ENCODE assay signal across 8 cellular contexts in the genomic region with DNA sequence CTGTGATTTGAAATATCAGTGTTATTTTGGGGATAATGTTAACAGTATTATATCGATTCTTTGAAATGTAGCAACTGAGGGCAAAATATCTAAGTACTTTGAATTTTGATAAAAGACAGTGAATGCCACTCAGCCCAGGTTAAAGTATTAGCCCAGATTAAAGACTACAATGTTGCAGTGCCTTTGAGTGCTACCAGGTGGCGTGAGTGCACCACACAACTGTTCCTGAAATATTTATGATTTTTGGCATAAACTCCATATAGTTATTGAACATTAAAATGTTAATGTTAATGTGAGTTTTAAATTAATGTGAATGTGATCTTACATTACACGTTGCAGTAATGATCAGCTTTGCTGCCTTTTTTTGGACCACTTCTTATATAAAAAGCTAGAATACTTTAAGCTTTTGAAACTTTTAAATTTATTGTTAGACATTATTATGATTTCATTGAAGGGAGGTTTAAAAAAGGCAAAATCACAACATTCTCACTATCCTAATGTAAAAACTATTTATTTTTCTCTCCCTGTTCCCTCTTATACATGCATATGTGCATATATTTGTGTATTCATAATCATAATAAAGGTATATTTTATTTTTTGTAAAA. TPM values are rescaled to one million over a fixed set of nuclear protein-coding genes. Genes with fewer than 3 reads are reported as not detected.
DNase-seq lines count a peak whose midpoint lies in the region; ATAC-seq and TF ChIP-seq lines count a peak whose summit lies in the region.

No MANE protein-coding gene starts in this region.

- no peak overlapping the region for H3K4me2 ChIP-seq in GM23338

- POLR2A ChIA-PET in activated CD4-positive, alpha-beta T cell treated with anti-CD3 and anti-CD28 coated beads, Interleukin-2, amount 10 ng/mL, durations not matched to agents 7 days and 5 days (lab: Charles Lee), result interaction anchor here (0.6 kb wide), 1 partner anchor 1280 kb away, joined by 3 read pairs; no protein-coding TSS in a partner anchor

- no peaks in the 10 kb centered on the region for H3K9me2 ChIP-seq in GM23338 (ENCODE audit: insufficient read depth)

- TF ChIP-seq CTCF in GM23338 (conservative IDR thresholded peaks at IDR 0.05; ENCODE audit: low read depth in 2 of 2) (peak; percentile 78 to 90), fibroblast of the aortic adventitia (IDR thresholded peaks at IDR 0.05; ENCODE audit: insufficient read depth, low read length) (peak; percentile 92)

- no peaks in the 10 kb centered on the region for H3K27me3 ChIP-seq in GM23338 (ENCODE audit: insufficient read depth)

- H3F3A ChIP-seq in GM23338 (replicated peaks; ENCODE audit: low read depth), result no peaks in the 10 kb centered on the region

- no peaks in the 10 kb centered on the region for H3K4me1 Mint-ChIP-seq in GM23338
- H3K4me1 Mint-ChIP-seq in activated CD4-positive, alpha-beta T cell treated with anti-CD3 and anti-CD28 coated beads, Interleukin-2, amount 10 ng/mL, durations not matched to agents 7 days and 5 days, result no peaks in the 10 kb centered on the region

- no peaks in the 10 kb centered on the region for H3K79me2 ChIP-seq in GM23338 (replicated peaks; ENCODE audit: insufficient read depth)

- ATAC-seq in GM23338 (peak; percentile 46; the same call in 2 of the 3 replicates), sciatic nerve (peak; percentile 55), HG03442 (IDR thresholded peaks at IDR 0.05; ENCODE audit: unreplicated experiment) (no peak)

- no peak overlapping the region for H3K27ac ChIP-seq in GM23338 (ENCODE audit: low read depth)

- H3K27ac Mint-ChIP-seq in GM23338, result no peak overlapping the region
- H3K27ac Mint-ChIP-seq in activated CD4-positive, alpha-beta T cell treated with anti-CD3 and anti-CD28 coated beads, Interleukin-2, amount 10 ng/mL, durations not matched to agents 7 days and 5 days, result no peak overlapping the region

- H3K36me3 Mint-ChIP-seq in GM23338 (ENCODE audit: low read depth), result peaks cover 30% of the 10 kb centered on the region
- peaks cover 39% of the 10 kb centered on the region for H3K36me3 Mint-ChIP-seq in activated CD4-positive, alpha-beta T cell treated with anti-CD3 and anti-CD28 coated beads, Interleukin-2, amount 10 ng/mL, durations not matched to agents 7 days and 5 days (ENCODE audit: low read depth)

- peaks cover 20% of the 10 kb centered on the region for H3K36me3 ChIP-seq in GM23338 (ENCODE audit: insufficient read depth)

- no peaks in the 10 kb centered on the region for H4K20me1 ChIP-seq in GM23338 (replicated peaks; ENCODE audit: insufficient read depth)

- CTCF ChIA-PET in activated CD4-positive, alpha-beta T cell treated with anti-CD3 and anti-CD28 coated beads, Interleukin-2, amount 10 ng/mL, durations not matched to agents 7 days and 5 days (lab: Charles Lee), result interaction anchor here (1.4 kb wide), 1 partner anchor 89 kb away, joined by 3 read pairs; no protein-coding TSS in a partner anchor

- H2AFZ ChIP-seq in GM23338, result no peak overlapping the region

- no peak overlapping the region for H3K4me3 Mint-ChIP-seq in GM23338
- H3K4me3 Mint-ChIP-seq in activated CD4-positive, alpha-beta T cell treated with anti-CD3 and anti-CD28 coated beads, Interleukin-2, amount 10 ng/mL, durations not matched to agents 7 days and 5 days, result no peak overlapping the region

- in situ Hi-C loops in G401 (cut with HindIII; ENCODE audit: low sequenced_read_pairs), result no loop called here

- H3K4me1 ChIP-seq in GM23338 (ENCODE audit: insufficient read depth), result no peaks in the 10 kb centered on the region

- intact Hi-C loops in sciatic nerve (cut with DNase I), result loop anchor here (10.0 kb wide), 1 partner anchor 92 kb away; no protein-coding TSS in a partner anchor

- H3K27me3 Mint-ChIP-seq in GM23338 (ENCODE audit: insufficient read depth, low read depth, poor library complexity), result no peaks in the 10 kb centered on the region
- H3K27me3 Mint-ChIP-seq in activated CD4-positive, alpha-beta T cell treated with anti-CD3 and anti-CD28 coated beads, Interleukin-2, amount 10 ng/mL, durations not matched to agents 7 days and 5 days, result no peaks in the 10 kb centered on the region

- H3K9me3 Mint-ChIP-seq in GM23338, result no peaks in the 10 kb centered on the region
- no peaks in the 10 kb centered on the region for H3K9me3 Mint-ChIP-seq in activated CD4-positive, alpha-beta T cell treated with anti-CD3 and anti-CD28 coated beads, Interleukin-2, amount 10 ng/mL, durations not matched to agents 7 days and 5 days

- no peak overlapping the region for H3K4me3 ChIP-seq in GM23338
- H3K4me3 ChIP-seq in fibroblast of the aortic adventitia (ENCODE audit: low read depth, low read length), result no peak overlapping the region

- DNase-seq in G401 (ENCODE audit: low spot score) (peak; percentile 34), GM23338 (ENCODE audit: low spot score) (peak; percentile 44), NCI-H146 treated with DMSO at 0.1 percent for 48 hours (lab: John Stamatoyannopoulos, UW; ENCODE audit: unreplicated experiment) (peak; percentile 12), fibroblast of the aortic adventitia (ENCODE audit: low read depth) (peak; percentile 60), sciatic nerve (ENCODE audit: low spot score) (no peak), ureter (ENCODE audit: low spot score) (no peak)
- DNase-seq in activated CD4-positive, alpha-beta T cell treated with anti-CD3 and anti-CD28 coated beads, Interleukin-2, amount 10 ng/mL, durations not matched to agents 7 days and 5 days, result peak; percentile 41

TF ChIP-seq in GM23338, 12 proteins besides CTCF, POLR2A, EP300 and RAD21 (continues in another document):
- TF ChIP-seq STAT1 (IDR thresholded peaks at IDR 0.05; ENCODE audit: unreplicated experiment) (no peak), JUNB (IDR thresholded peaks at IDR 0.05; ENCODE audit: unreplicated experiment) (no peak)
- TF ChIP-seq, protein P1, sequence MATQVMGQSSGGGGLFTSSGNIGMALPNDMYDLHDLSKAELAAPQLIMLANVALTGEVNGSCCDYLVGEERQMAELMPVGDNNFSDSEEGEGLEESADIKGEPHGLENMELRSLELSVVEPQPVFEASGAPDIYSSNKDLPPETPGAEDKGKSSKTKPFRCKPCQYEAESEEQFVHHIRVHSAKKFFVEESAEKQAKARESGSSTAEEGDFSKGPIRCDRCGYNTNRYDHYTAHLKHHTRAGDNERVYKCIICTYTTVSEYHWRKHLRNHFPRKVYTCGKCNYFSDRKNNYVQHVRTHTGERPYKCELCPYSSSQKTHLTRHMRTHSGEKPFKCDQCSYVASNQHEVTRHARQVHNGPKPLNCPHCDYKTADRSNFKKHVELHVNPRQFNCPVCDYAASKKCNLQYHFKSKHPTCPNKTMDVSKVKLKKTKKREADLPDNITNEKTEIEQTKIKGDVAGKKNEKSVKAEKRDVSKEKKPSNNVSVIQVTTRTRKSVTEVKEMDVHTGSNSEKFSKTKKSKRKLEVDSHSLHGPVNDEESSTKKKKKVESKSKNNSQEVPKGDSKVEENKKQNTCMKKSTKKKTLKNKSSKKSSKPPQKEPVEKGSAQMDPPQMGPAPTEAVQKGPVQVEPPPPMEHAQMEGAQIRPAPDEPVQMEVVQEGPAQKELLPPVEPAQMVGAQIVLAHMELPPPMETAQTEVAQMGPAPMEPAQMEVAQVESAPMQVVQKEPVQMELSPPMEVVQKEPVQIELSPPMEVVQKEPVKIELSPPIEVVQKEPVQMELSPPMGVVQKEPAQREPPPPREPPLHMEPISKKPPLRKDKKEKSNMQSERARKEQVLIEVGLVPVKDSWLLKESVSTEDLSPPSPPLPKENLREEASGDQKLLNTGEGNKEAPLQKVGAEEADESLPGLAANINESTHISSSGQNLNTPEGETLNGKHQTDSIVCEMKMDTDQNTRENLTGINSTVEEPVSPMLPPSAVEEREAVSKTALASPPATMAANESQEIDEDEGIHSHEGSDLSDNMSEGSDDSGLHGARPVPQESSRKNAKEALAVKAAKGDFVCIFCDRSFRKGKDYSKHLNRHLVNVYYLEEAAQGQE (IDR thresholded peaks at IDR 0.05; ENCODE audit: unreplicated experiment), result no peak

RNA-seq across cellular contexts. Expression of a gene that starts 22.5 kb away (rescaled TPM):
- total RNA-seq in G401 (2014; rRNA removed; shearing (Covaris generic)), result 61.4 and 72.5 TPM in 2 replicates
- total RNA-seq in GM23338 (2014; rRNA removed; shearing (Covaris generic)), result 58.7 and 71.8 TPM in 2 replicates
- polyA plus RNA-seq in GM23338 (2016; fragmentation: Nextera tagmentation; extraction: Ambion mirVana), result 47.9 and 58.1 TPM in 2 replicates
- total RNA-seq in activated CD4-positive, alpha-beta T cell treated with anti-CD3 and anti-CD28 coated beads, Interleukin-2, amount 10 ng/mL, durations not matched to agents 7 days and 5 days, result 10 to 100 TPM; 37.8 to 38.5 TPM
- total RNA-seq in fibroblast of the aortic adventitia (ENCODE audit: low replicate concordance) (58.5 and 87.4 TPM in 2 replicates), sciatic nerve (28.0 TPM), ureter (52.0 TPM)

RNA-seq across cellular contexts. Expression of a gene that starts 36.9 kb away (rescaled TPM):
- 0.54 TPM in 1 of 2 replicates, not detected in the other for total RNA-seq in G401 (2014; rRNA removed; shearing (Covaris generic))
- 0.38 and 0.66 TPM in 2 replicates for total RNA-seq in GM23338 (2014; rRNA removed; shearing (Covaris generic))
- 0.89 and 1.0 TPM in 2 replicates for polyA plus RNA-seq in GM23338 (2016; fragmentation: Nextera tagmentation; extraction: Ambion mirVana)
- total RNA-seq in activated CD4-positive, alpha-beta T cell treated with anti-CD3 and anti-CD28 coated beads, Interleukin-2, amount 10 ng/mL, durations not matched to agents 7 days and 5 days, result under 1 TPM; 0.25 to 0.37 TPM
- total RNA-seq in fibroblast of the aortic adventitia (ENCODE audit: low replicate concordance) (1.1 and 3.5 TPM in 2 replicates), sciatic nerve (1.2 TPM), ureter (1.2 TPM)

RNA-seq across cellular contexts. Expression of a gene that starts 46.9 kb away (rescaled TPM):
- total RNA-seq in G401 (2014; rRNA removed; shearing (Covaris generic)), result 6.5 and 15.1 TPM in 2 replicates
- 25.8 and 33.2 TPM in 2 replicates for total RNA-seq in GM23338 (2014; rRNA removed; shearing (Covaris generic))
- polyA plus RNA-seq in GM23338 (2016; fragmentation: Nextera tagmentation; extraction: Ambion mirVana), result 7.6 and 8.0 TPM in 2 replicates
- total RNA-seq in activated CD4-positive, alpha-beta T cell treated with anti-CD3 and anti-CD28 coated beads, Interleukin-2, amount 10 ng/mL, durations not matched to agents 7 days and 5 days, result 10 to 100 TPM; 13.6 to 15.2 TPM
- total RNA-seq in fibroblast of the aortic adventitia (ENCODE audit: low replicate concordance) (13.6 and 32.5 TPM in 2 replicates), sciatic nerve (31.8 TPM), ureter (38.4 TPM)

RNA-seq across cellular contexts. Expression of a gene that starts 46.9 kb away (rescaled TPM):
- not detected in 2 replicates for total RNA-seq in G401 (2014; rRNA removed; shearing (Covaris generic))
- total RNA-seq in GM23338 (2014; rRNA removed; shearing (Covaris generic)), result not detected in 2 replicates
- not detected in 2 replicates for polyA plus RNA-seq in GM23338 (2016; fragmentation: Nextera tagmentation; extraction: Ambion mirVana)
- total RNA-seq in activated CD4-positive, alpha-beta T cell treated with anti-CD3 and anti-CD28 coated beads, Interleukin-2, amount 10 ng/mL, durations not matched to agents 7 days and 5 days, result not detected
- total RNA-seq in fibroblast of the aortic adventitia (ENCODE audit: low replicate concordance) (not detected in 2 replicates), sciatic nerve (not detected), ureter (not detected)

Comparison
In these comparisons a context has a peak if more than half of its experiments do, and no peak if none do; other contexts are left out.
1. DNase-seq: peak in G401 (single experiment), GM23338 (single experiment), NCI-H146 treated with DMSO at 0.1 percent for 48 hours (single experiment), activated CD4-positive, alpha-beta T cell treated with anti-CD3 and anti-CD28 coated beads, Interleukin-2, amount 10 ng/mL, durations not matched to agents 7 days and 5 days (single experiment) and fibroblast of the aortic adventitia (single experiment); none in sciatic nerve (single experiment) and ureter (single experiment).